In the genomic region with DNA sequence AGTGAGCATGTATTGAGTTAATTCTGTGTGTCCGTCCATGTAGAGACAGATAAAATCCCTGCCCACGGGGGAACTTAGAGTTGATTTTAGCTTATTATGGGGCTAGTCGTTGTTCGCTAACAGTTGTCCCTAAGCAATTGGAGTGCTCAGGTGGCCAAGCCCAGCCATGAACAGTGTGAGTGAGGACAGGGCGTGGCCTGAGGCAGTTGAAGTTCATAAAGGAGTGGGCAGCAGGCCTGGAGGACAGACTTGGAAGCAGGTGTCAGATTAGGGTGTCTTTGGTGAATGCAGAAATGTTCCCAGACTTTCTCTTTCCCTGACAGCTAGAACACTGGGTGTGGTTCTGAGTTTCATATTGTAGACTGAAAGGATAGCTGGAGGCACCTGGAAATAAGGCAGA, we compare ENCODE assay signal across 1 cellular context.
TF ChIP-seq lines count a peak whose summit lies in the region.

No MANE protein-coding gene starts in this region.

TF ChIP-seq in K562, 482 proteins besides CTCF, POLR2A, EP300 and RAD21 (continued from another document):
- TF ChIP-seq TFAM (CRISPR knock-in tag; conservative IDR thresholded peaks at IDR 0.05) (no peak), ZKSCAN1 (IDR thresholded peaks at IDR 0.05; ENCODE audit: low read depth, low read length) (no peak), SUPT5H (IDR thresholded peaks at IDR 0.05) (no peak), ZNF134 (CRISPR knock-in tag; conservative IDR thresholded peaks at IDR 0.05) (no peak)
- TF ChIP-seq, protein P1, sequence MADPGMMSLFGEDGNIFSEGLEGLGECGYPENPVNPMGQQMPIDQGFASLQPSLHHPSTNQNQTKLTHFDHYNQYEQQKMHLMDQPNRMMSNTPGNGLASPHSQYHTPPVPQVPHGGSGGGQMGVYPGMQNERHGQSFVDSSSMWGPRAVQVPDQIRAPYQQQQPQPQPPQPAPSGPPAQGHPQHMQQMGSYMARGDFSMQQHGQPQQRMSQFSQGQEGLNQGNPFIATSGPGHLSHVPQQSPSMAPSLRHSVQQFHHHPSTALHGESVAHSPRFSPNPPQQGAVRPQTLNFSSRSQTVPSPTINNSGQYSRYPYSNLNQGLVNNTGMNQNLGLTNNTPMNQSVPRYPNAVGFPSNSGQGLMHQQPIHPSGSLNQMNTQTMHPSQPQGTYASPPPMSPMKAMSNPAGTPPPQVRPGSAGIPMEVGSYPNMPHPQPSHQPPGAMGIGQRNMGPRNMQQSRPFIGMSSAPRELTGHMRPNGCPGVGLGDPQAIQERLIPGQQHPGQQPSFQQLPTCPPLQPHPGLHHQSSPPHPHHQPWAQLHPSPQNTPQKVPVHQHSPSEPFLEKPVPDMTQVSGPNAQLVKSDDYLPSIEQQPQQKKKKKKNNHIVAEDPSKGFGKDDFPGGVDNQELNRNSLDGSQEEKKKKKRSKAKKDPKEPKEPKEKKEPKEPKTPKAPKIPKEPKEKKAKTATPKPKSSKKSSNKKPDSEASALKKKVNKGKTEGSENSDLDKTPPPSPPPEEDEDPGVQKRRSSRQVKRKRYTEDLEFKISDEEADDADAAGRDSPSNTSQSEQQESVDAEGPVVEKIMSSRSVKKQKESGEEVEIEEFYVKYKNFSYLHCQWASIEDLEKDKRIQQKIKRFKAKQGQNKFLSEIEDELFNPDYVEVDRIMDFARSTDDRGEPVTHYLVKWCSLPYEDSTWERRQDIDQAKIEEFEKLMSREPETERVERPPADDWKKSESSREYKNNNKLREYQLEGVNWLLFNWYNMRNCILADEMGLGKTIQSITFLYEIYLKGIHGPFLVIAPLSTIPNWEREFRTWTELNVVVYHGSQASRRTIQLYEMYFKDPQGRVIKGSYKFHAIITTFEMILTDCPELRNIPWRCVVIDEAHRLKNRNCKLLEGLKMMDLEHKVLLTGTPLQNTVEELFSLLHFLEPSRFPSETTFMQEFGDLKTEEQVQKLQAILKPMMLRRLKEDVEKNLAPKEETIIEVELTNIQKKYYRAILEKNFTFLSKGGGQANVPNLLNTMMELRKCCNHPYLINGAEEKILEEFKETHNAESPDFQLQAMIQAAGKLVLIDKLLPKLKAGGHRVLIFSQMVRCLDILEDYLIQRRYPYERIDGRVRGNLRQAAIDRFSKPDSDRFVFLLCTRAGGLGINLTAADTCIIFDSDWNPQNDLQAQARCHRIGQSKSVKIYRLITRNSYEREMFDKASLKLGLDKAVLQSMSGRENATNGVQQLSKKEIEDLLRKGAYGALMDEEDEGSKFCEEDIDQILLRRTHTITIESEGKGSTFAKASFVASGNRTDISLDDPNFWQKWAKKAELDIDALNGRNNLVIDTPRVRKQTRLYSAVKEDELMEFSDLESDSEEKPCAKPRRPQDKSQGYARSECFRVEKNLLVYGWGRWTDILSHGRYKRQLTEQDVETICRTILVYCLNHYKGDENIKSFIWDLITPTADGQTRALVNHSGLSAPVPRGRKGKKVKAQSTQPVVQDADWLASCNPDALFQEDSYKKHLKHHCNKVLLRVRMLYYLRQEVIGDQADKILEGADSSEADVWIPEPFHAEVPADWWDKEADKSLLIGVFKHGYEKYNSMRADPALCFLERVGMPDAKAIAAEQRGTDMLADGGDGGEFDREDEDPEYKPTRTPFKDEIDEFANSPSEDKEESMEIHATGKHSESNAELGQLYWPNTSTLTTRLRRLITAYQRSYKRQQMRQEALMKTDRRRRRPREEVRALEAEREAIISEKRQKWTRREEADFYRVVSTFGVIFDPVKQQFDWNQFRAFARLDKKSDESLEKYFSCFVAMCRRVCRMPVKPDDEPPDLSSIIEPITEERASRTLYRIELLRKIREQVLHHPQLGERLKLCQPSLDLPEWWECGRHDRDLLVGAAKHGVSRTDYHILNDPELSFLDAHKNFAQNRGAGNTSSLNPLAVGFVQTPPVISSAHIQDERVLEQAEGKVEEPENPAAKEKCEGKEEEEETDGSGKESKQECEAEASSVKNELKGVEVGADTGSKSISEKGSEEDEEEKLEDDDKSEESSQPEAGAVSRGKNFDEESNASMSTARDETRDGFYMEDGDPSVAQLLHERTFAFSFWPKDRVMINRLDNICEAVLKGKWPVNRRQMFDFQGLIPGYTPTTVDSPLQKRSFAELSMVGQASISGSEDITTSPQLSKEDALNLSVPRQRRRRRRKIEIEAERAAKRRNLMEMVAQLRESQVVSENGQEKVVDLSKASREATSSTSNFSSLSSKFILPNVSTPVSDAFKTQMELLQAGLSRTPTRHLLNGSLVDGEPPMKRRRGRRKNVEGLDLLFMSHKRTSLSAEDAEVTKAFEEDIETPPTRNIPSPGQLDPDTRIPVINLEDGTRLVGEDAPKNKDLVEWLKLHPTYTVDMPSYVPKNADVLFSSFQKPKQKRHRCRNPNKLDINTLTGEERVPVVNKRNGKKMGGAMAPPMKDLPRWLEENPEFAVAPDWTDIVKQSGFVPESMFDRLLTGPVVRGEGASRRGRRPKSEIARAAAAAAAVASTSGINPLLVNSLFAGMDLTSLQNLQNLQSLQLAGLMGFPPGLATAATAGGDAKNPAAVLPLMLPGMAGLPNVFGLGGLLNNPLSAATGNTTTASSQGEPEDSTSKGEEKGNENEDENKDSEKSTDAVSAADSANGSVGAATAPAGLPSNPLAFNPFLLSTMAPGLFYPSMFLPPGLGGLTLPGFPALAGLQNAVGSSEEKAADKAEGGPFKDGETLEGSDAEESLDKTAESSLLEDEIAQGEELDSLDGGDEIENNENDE (IDR thresholded peaks at IDR 0.05; ENCODE audit: low read depth, low read length), result no peak
TF ChIP-seq in K562: peak in this region for 0.
